Comparison of ENCODE assay signal across 9 cellular contexts in genomic region chr3:112561693-112562529, GRCh38. TPM values are rescaled to one million over a fixed set of nuclear protein-coding genes. Genes with fewer than 3 reads are reported as not detected.
A peak's percentile ranks its signal among the peaks of the same experiment; 100 is the strongest.
DNase-seq lines count a peak whose midpoint lies in the region; ATAC-seq, FAIRE-seq and TF ChIP-seq lines count a peak whose summit lies in the region.
"Had no signal": no experiment of that assay in that cellular context is flagged by ENCODE, and none has a peak within 500 bp of the region (broad histone marks: within the 10 kb centered on the region; RNA-seq: fewer than 3 reads in every experiment).

ATG3 (minus strand) TSS chr3:112561962; CDS start chr3:112561528, 434 bp downstream.
SLC35A5 (plus strand) TSS chr3:112562045; CDS start chr3:112563404, 1,359 bp downstream.

- WGBS in small intestine, 3 donors: 0% methylated on average over 45 to 66 of the region's 66 CpGs

- peak within 1 kb of the TSS; percentile 99 for H3K4me3 ChIP-seq in WI38 (ENCODE audit: low read depth, low read length)
- H3K4me3 ChIP-seq in bronchial epithelial cell (ENCODE audit: low read depth, low read length): peak within 1 kb of the TSS; percentile 91
- H3K4me3 ChIP-seq in small intestine (ENCODE audit: low read depth in 1 of 2, low read length in 2 of 2): peak within 1 kb of the TSS; percentile 75 to 88

- no peak for TF ChIP-seq CTCF in WI38 (IDR thresholded peaks at IDR 0.05; ENCODE audit: low read depth, low read length)
- TF ChIP-seq CTCF in bronchial epithelial cell (IDR thresholded peaks at IDR 0.05; ENCODE audit: insufficient read depth, low read length, severe bottlenecking): no peak

- H3K36me3 ChIP-seq in bronchial epithelial cell (ENCODE audit: control insufficient read depth, insufficient read depth, low read length): no peaks in the 10 kb centered on the region
- H3K36me3 ChIP-seq in small intestine (ENCODE audit: control insufficient read depth in 2 of 2, insufficient read depth in 2 of 2, low read length in 2 of 2): no peaks in the 10 kb centered on the region

- H3K27ac ChIP-seq in small intestine (ENCODE audit: low read depth in 1 of 2, low read length in 1 of 2): peak within 1 kb of the TSS; percentile 97 to 100

- H3K4me1 ChIP-seq in small intestine (ENCODE audit: control insufficient read depth in 2 of 2, insufficient read depth in 1 of 2, low read depth in 1 of 2, low read length in 1 of 2): peaks cover 0 to 2% of the 10 kb centered on the region in 2 donors

- H3K27me3 ChIP-seq in bronchial epithelial cell (ENCODE audit: control insufficient read depth, insufficient read depth, low read length): no peaks in the 10 kb centered on the region
- no peaks in the 10 kb centered on the region for H3K27me3 ChIP-seq in small intestine (ENCODE audit: control insufficient read depth in 2 of 2, insufficient read depth in 2 of 2, low read length in 2 of 2)

- no peaks in the 10 kb centered on the region for H3K9me3 ChIP-seq in small intestine (ENCODE audit: control insufficient read depth, low read depth)

- ATAC-seq in GM18907 (IDR thresholded peaks at IDR 0.05; ENCODE audit: unreplicated experiment) (peak; percentile 84), HG03159 (IDR thresholded peaks at IDR 0.05; ENCODE audit: unreplicated experiment) (peak; percentile 76)

- FAIRE-seq in bronchial epithelial cell (lab: Jason Lieb, UNC) (peak; percentile 7), small intestine (lab: Jason Lieb, UNC) (no peak)
- FAIRE-seq: colon had no signal

- DNase-seq in AG08395 (ENCODE audit: low spot score) (peak; percentile 100), NCI-H2227 treated with DMSO at 0.1 percent for 48 hours (lab: John Stamatoyannopoulos, UW) (peak; percentile 98), bronchial epithelial cell (ENCODE audit: low read depth) (peak; percentile 96), iPS-NIHi11 (ENCODE audit: low spot score) (peak; percentile 92), small intestine (peak; percentile 99)

RNA-seq across cellular contexts. Expression of gene ATG3, which starts in this region (rescaled TPM):
- total RNA-seq in bronchial epithelial cell: 73.2 and 106 TPM in 2 replicates
- polyA plus RNA-seq in small intestine: 10 to 100 TPM; 60.4 to 73.0 (median 66.6) TPM

RNA-seq across cellular contexts. Expression of gene SLC35A5, which starts in this region (rescaled TPM):
- total RNA-seq in bronchial epithelial cell: 14.0 and 17.0 TPM in 2 replicates
- 10 to 100 TPM in 1 of 3 donors, 1 to 10 TPM in 2; 6.2 to 19.1 (median 9.2) TPM for polyA plus RNA-seq in small intestine

Comparison
In these comparisons a context has a peak if more than half of its experiments do, and no peak if none do; other contexts are left out.
1. Peak in every context shown above with its lines: DNase-seq, ATAC-seq, H3K4me3 ChIP-seq and H3K27ac ChIP-seq.